In genomic region chr9:110808599-110808980, GRCh38 we compare ENCODE assay signal across 12 cellular contexts.
A peak's percentile ranks its signal among the peaks of the same experiment; 100 is the strongest.
DNase-seq lines count a peak whose midpoint lies in the region; ATAC-seq, FAIRE-seq and TF ChIP-seq lines count a peak whose summit lies in the region.
"Had no signal": no experiment of that assay in that cellular context is flagged by ENCODE, and none has a peak within 500 bp of the region (broad histone marks: within the 10 kb centered on the region; RNA-seq: fewer than 3 reads in every experiment).

No MANE protein-coding gene starts in this region.

- H2AFZ ChIP-seq in MM.1S (ENCODE audit: low read length) (no peak overlapping the region), H9 (ENCODE audit: low read length) (no peak overlapping the region)

- H3K79me2 ChIP-seq in MM.1S (ENCODE audit: low read length) (no peaks in the 10 kb centered on the region), H9 (ENCODE audit: insufficient read depth, low read length) (no peaks in the 10 kb centered on the region)

- FAIRE-seq in GM12892 (lab: Jason Lieb, UNC), result peak; percentile 89

- no peaks in the 10 kb centered on the region for H3K9me2 ChIP-seq in MM.1S (replicated peaks; ENCODE audit: insufficient read depth, low read length)

- H3K4me2 ChIP-seq in MM.1S (ENCODE audit: low read depth, low read length) (peak overlapping the region; percentile 78), H9 (ENCODE audit: insufficient read depth, insufficient read length, low read length) (no peak overlapping the region)

- no peak overlapping the region for H2BK5ac ChIP-seq in H9 (ENCODE audit: insufficient read length, low read length)

- H4K20me1 ChIP-seq in MM.1S (ENCODE audit: insufficient read depth, low read length) (no peaks in the 10 kb centered on the region), H9 (ENCODE audit: control insufficient read depth, insufficient read depth, insufficient read length) (no peaks in the 10 kb centered on the region)

- no peaks in the 10 kb centered on the region for H3K79me1 ChIP-seq in H9 (ENCODE audit: insufficient read depth, low read depth, low read length, poor library complexity, severe bottlenecking)

- H2AK5ac ChIP-seq in H9 (ENCODE audit: insufficient read length, low read length), result no peak overlapping the region

- no peak overlapping the region for H3K23ac ChIP-seq in H9 (ENCODE audit: insufficient read length, low read depth, low read length)

- no CpG with 5 or more reads among the region's 4 CpGs for WGBS in H9 (ENCODE audit: extremely low coverage, insufficient read length, low lambda C conversion rate)

- H3K4me1 ChIP-seq in MM.1S (ENCODE audit: low read length) (peaks cover 22% of the 10 kb centered on the region), H9 (ENCODE audit: insufficient read depth, low read length) (no peaks in the 10 kb centered on the region; the same call in 1 of the 2 replicates)
- H3K4me1 ChIP-seq: colonic mucosa, spleen had no signal

- H3K36me3 Mint-ChIP-seq in H9 (ENCODE audit: insufficient read depth in 1 of 3, low read depth in 3 of 3), result no peaks in the 10 kb centered on the region

- no peak for DNase-seq in GM12892 (ENCODE audit: insufficient read length)
- peak; percentile 95 for DNase-seq in MM.1S
- DNase-seq in NCI-H345 (lab: John Stamatoyannopoulos, UW), result no peak
- DNase-seq in H9, result no peak
- no peak for DNase-seq in NCI-H774 (lab: John Stamatoyannopoulos, UW)
- no peak for DNase-seq in NCI-H1105 treated with DMSO at 0.1 percent for 48 hours (lab: John Stamatoyannopoulos, UW)
- DNase-seq: colonic mucosa, NCI-H524, spleen had no signal

- H3K4ac ChIP-seq in H9 (ENCODE audit: low read depth, low read length), result no peak overlapping the region

- H3K4me3 ChIP-seq in MM.1S (ENCODE audit: low read length), result peak overlapping the region; percentile 34
- H3K4me3 ChIP-seq: colonic mucosa, spleen had no signal

- H3K9me3 ChIP-seq in MM.1S (replicated peaks; ENCODE audit: insufficient read depth, low read length) (no peaks in the 10 kb centered on the region), H9 (ENCODE audit: control insufficient read depth, low read depth, low read length) (no peaks in the 10 kb centered on the region)
- H3K9me3 ChIP-seq: colonic mucosa, spleen had no signal

- no peaks in the 10 kb centered on the region for H3K27me3 Mint-ChIP-seq in H9 (ENCODE audit: low read depth)

- H3K4me1 Mint-ChIP-seq in H9, result peaks cover 5 to 8% of the 10 kb centered on the region in 2 experiments

- H2BK120ac ChIP-seq in H9 (ENCODE audit: low read depth, low read length, poor library complexity, severe bottlenecking), result no peak overlapping the region

- no peaks in the 10 kb centered on the region for H3K9me3 Mint-ChIP-seq in H9
- H3K9me3 Mint-ChIP-seq: activated T-helper 1 cell treated with anti-CD3 and anti-CD28 coated beads, Interleukin-12 subunit alpha, Interleukin-12 subunit beta, Interleukin-2, Interleukin-4 antibody, amounts not matched to agents 30 ng/mL and 10 ng/mL and 1 ng/mL, durations not matched to agents 14 hours and 24 hours and 36 hours had no signal

- no peak overlapping the region for H4K5ac ChIP-seq in H9 (ENCODE audit: insufficient read length, low read depth, low read length)

- H3F3A ChIP-seq in MM.1S (ENCODE audit: insufficient read depth, low read length), result peaks cover 18% of the 10 kb centered on the region

- H3K4me3 Mint-ChIP-seq in H9, result no peak overlapping the region
- H3K4me3 Mint-ChIP-seq: activated T-helper 1 cell treated with anti-CD3 and anti-CD28 coated beads, Interleukin-12 subunit alpha, Interleukin-12 subunit beta, Interleukin-2, Interleukin-4 antibody, amounts not matched to agents 30 ng/mL and 10 ng/mL and 1 ng/mL, durations not matched to agents 14 hours and 24 hours and 36 hours had no signal

- no peak overlapping the region for H2BK15ac ChIP-seq in H9 (ENCODE audit: low read depth, low read length)

- H3K27me3 ChIP-seq in MM.1S (replicated peaks; ENCODE audit: insufficient read depth, low read length) (peaks cover 35% of the 10 kb centered on the region), H9 (ENCODE audit: insufficient read depth, low read length) (no peaks in the 10 kb centered on the region)
- H3K27me3 ChIP-seq: colonic mucosa, spleen had no signal

- H3K56ac ChIP-seq in H9 (ENCODE audit: insufficient read length, low read depth, low read length), result no peak overlapping the region

- H3K27ac Mint-ChIP-seq in H9, result no peak overlapping the region
- H3K27ac Mint-ChIP-seq: activated T-helper 1 cell treated with anti-CD3 and anti-CD28 coated beads, Interleukin-12 subunit alpha, Interleukin-12 subunit beta, Interleukin-2, Interleukin-4 antibody, amounts not matched to agents 30 ng/mL and 10 ng/mL and 1 ng/mL, durations not matched to agents 14 hours and 24 hours and 36 hours had no signal

- H3K14ac ChIP-seq in H9 (ENCODE audit: insufficient read depth, low read length), result no peak overlapping the region

- ATAC-seq in GM19452 (IDR thresholded peaks at IDR 0.05; ENCODE audit: unreplicated experiment) (peak; percentile 92), HG02938 (IDR thresholded peaks at IDR 0.05; ENCODE audit: unreplicated experiment) (peak; percentile 97)

- no peak for TF ChIP-seq CTCF in MM.1S (IDR thresholded peaks at IDR 0.05; ENCODE audit: low read length)
- TF ChIP-seq CTCF in H9 (conservative IDR thresholded peaks at IDR 0.05), result no peak

- H3K23me2 ChIP-seq in H9 (ENCODE audit: insufficient read length, low read depth, low read length, poor library complexity, severe bottlenecking), result no peaks in the 10 kb centered on the region

- H3K27ac ChIP-seq in MM.1S (ENCODE audit: low read length), result peak overlapping the region; percentile 67
- H3K27ac ChIP-seq in H9 (ENCODE audit: insufficient read length, low read depth, low read length), result no peak overlapping the region
- H3K27ac ChIP-seq: colonic mucosa, spleen had no signal

- H2BK20ac ChIP-seq in H9 (ENCODE audit: low read depth, low read length, poor library complexity, severe bottlenecking), result no peak overlapping the region

- H4K8ac ChIP-seq in H9 (replicated peaks; ENCODE audit: insufficient read length, low read depth, low read length), result no peak overlapping the region

- H2BK12ac ChIP-seq in H9 (ENCODE audit: insufficient read length, low read depth, low read length), result no peak overlapping the region

- H3K36me3 ChIP-seq in MM.1S (replicated peaks; ENCODE audit: insufficient read depth, low read length), result no peaks in the 10 kb centered on the region
- H3K36me3 ChIP-seq: colonic mucosa, spleen had no signal

- H4K91ac ChIP-seq in H9 (ENCODE audit: insufficient read length, low read depth, low read length), result no peak overlapping the region

- no peak overlapping the region for H3T11ph ChIP-seq in H9 (ENCODE audit: low read length)

- H3K9ac ChIP-seq in MM.1S (ENCODE audit: low read length), result peak overlapping the region; percentile 4; the same call in 1 of the 2 replicates
- H3K9ac ChIP-seq in H9 (ENCODE audit: extremely low read depth, insufficient read length, low read length), result no peak overlapping the region

- no peak for TF ChIP-seq POLR2A in GM12892 (IDR thresholded peaks at IDR 0.05; ENCODE audit: low read depth, low read length)

- no peak overlapping the region for H3K18ac ChIP-seq in H9 (ENCODE audit: insufficient read length, low read depth, low read length)
